24 cellular contexts compared by ENCODE assay signal in the genomic region with DNA sequence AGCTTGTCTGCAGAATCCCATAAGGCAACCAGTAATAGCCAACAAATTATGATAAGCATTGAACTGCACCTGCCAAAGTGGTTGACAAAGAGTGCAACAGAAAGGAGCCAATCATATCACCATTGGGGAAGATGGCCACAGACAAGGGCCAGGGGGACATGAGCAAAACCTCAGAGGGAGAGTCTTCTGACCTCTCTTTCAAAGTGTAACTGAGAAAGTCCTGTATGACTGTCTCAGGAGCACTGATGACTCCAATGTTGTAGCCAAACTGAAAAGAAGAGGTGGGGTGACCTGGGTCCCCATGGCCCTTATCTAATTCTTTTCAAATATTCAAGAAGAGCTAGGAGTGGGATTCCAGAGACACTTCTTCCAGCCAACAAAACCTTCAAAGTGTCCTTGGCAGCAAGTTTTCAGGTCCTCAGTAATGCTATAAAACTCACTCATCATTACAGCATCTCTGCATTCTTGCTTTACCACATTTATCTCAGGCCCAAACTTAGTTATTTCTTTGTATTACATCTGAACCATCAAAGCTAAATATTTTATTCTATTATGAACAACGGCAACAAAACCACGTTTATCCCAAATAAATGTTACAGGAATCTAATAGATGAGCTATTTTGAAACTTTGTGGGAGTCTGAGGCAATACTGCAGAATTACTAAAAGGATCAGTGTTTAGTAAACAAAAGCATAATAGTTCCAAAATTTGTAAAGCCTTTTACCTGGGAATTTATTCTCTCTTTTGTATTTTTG. TPM values are rescaled to one million over a fixed set of nuclear protein-coding genes. Genes with fewer than 3 reads are reported as not detected.
DNase-seq lines count a peak whose midpoint lies in the region; ATAC-seq and TF ChIP-seq lines count a peak whose summit lies in the region.
"Had no signal": no experiment of that assay in that cellular context is flagged by ENCODE, and none has a peak within 500 bp of the region (broad histone marks: within the 10 kb centered on the region; RNA-seq: fewer than 3 reads in every experiment).

No MANE protein-coding gene starts in this region.

- peak overlapping the region in 3 of 5 experiments; percentile 9 to 87 (median 58) for H3K27ac Mint-ChIP-seq in brain
- H3K27ac Mint-ChIP-seq: CD4-positive, alpha-beta T cell; GM23338 had no signal

- H3K4me3 ChIP-seq in AG10803 (ENCODE audit: low read length) = no peak overlapping the region
- H3K4me3 ChIP-seq: BLaER1 treated with 17β-estradiol and CSF1 and Interleukin-3, amounts not matched to agents 10 nM and 100 nM; GM23338; PC-9; SJSA1 had no signal

- peaks cover 15% of the 10 kb centered on the region for H3K4me1 Mint-ChIP-seq in brain
- H3K4me1 Mint-ChIP-seq: GM23338, IgD-negative memory B cell had no signal

- H3K27me3 Mint-ChIP-seq in brain = no peaks in the 10 kb centered on the region
- H3K27me3 Mint-ChIP-seq: CD4-positive, alpha-beta T cell; IgD-negative memory B cell had no signal

- TF ChIP-seq CTCF in AG10803 (conservative IDR thresholded peaks at IDR 0.05; ENCODE audit: low read length) (no peak), brain (conservative IDR thresholded peaks at IDR 0.05) (no peak)

- DNase-seq in AG10803 (ENCODE audit: low read depth) = peak; percentile 54
- peak; percentile 13 for DNase-seq in fibroblast of peridontal ligament (ENCODE audit: extremely low read depth)
- DNase-seq in kidney tubule cell (ENCODE audit: low spot score) = no peak
- DNase-seq in stimulated activated CD4-positive, alpha-beta T cell treated with anti-CD3 and anti-CD28 coated beads, Interleukin-2, amount 100 ng/mL, for 48 hours = no peak
- DNase-seq: AML-193; CD4-positive, alpha-beta T cell; DMS53; HCEC 1CT; NCI-H1092; NCI-H1417 treated with DMSO at 0.1 percent for 48 hours; NCI-H1694 treated with DMSO at 0.1 percent for 48 hours; NCI-H2081; NCI-H2227 treated with DMSO at 0.1 percent for 48 hours; NCI-H526 treated with DMSO at 0.1 percent for 48 hours; PC-9; Right ventricle myocardium superior had no signal

- ATAC-seq in HG02610 (IDR thresholded peaks at IDR 0.05; ENCODE audit: unreplicated experiment) = peak; percentile 70
- ATAC-seq in GM21717 (IDR thresholded peaks at IDR 0.05; ENCODE audit: unreplicated experiment) = no peak
- no peak for ATAC-seq in activated CD4-positive, CD25-positive, alpha-beta regulatory T cell treated with anti-CD3 and anti-CD28 coated beads, Interleukin-2, amount 50 U/mL, for 24 hours
- ATAC-seq: GM23338 had no signal

- H3K9me3 Mint-ChIP-seq in brain = no peaks in the 10 kb centered on the region
- H3K9me3 Mint-ChIP-seq: CD4-positive, alpha-beta T cell; GM23338; IgD-negative memory B cell had no signal

- no peak overlapping the region for H3K4me3 Mint-ChIP-seq in brain
- H3K4me3 Mint-ChIP-seq: CD4-positive, alpha-beta T cell; GM23338; IgD-negative memory B cell had no signal

- peaks cover 88% of the 10 kb centered on the region for H3K36me3 Mint-ChIP-seq in brain

RNA-seq across cellular contexts. Expression of gene FBLL1, which starts 24.4 kb away (rescaled TPM):
- 33.1 TPM for polyA plus RNA-seq in brain (ENCODE audit: insufficient read depth, low read depth, low replicate concordance)
- polyA plus RNA-seq: IgD-negative memory B cell had no signal

RNA-seq across cellular contexts. Expression of gene PANK3, which starts 25.6 kb away (rescaled TPM):
- 6.4 TPM for polyA plus RNA-seq in brain (ENCODE audit: insufficient read depth, low read depth, low replicate concordance)

Comparison
In these comparisons a context has a peak if more than half of its experiments do, and no peak if none do; other contexts are left out.
1. DNase-seq: peak in AG10803 (single experiment) and fibroblast of peridontal ligament (single experiment); none in kidney tubule cell (single experiment) and stimulated activated CD4-positive, alpha-beta T cell treated with anti-CD3 and anti-CD28 coated beads, Interleukin-2, amount 100 ng/mL, for 48 hours (0 of 2).